Comparison of ENCODE assay signal across 18 cellular contexts in genomic region chrX:153876112-153876491, GRCh38. TPM values are rescaled to one million over a fixed set of nuclear protein-coding genes. Genes with fewer than 3 reads are reported as not detected.
A peak's percentile ranks its signal among the peaks of the same experiment; 100 is the strongest.
DNase-seq lines count a peak whose midpoint lies in the region; ATAC-seq, FAIRE-seq and TF ChIP-seq lines count a peak whose summit lies in the region.
"Had no signal": no experiment of that assay in that cellular context is flagged by ENCODE, and none has a peak within 500 bp of the region (broad histone marks: within the 10 kb centered on the region; RNA-seq: fewer than 3 reads in every experiment).

No MANE protein-coding gene starts in this region.

- no peak overlapping the region for H3K23ac ChIP-seq in H9 (ENCODE audit: insufficient read length, low read depth, low read length)

- H3K4me1 ChIP-seq in H9 (ENCODE audit: insufficient read depth, low read length): no peaks in the 10 kb centered on the region; the same call in none of the 2 replicates
- no peaks in the 10 kb centered on the region for H3K4me1 ChIP-seq in astrocyte (ENCODE audit: insufficient read depth, low read length)

- no peak overlapping the region for H2BK5ac ChIP-seq in H9 (ENCODE audit: insufficient read length, low read length)

- H3K27ac Mint-ChIP-seq in H9 (no peak overlapping the region), astrocyte (ENCODE audit: unreplicated experiment) (peak overlapping the region; percentile 47)
- H3K27ac Mint-ChIP-seq: CD8-positive, alpha-beta T cell had no signal

- H3K4me1 Mint-ChIP-seq in H9 (peaks cover 27 to 58% of the 10 kb centered on the region in 2 experiments), astrocyte (ENCODE audit: low read depth, unreplicated experiment) (peaks cover 31% of the 10 kb centered on the region)

- no peak overlapping the region for H2BK15ac ChIP-seq in H9 (ENCODE audit: low read depth, low read length)

- TF ChIP-seq EP300 in neural cell (conservative IDR thresholded peaks at IDR 0.05; ENCODE audit: poor library complexity, severe bottlenecking): no peak

- ATAC-seq in SK-N-SH treated with all-trans-retinoic acid at 6 μM for 48 hours (no peak), HG03196 (IDR thresholded peaks at IDR 0.05; ENCODE audit: unreplicated experiment) (no peak)

- H3K18ac ChIP-seq in H9 (ENCODE audit: insufficient read length, low read depth, low read length): no peak overlapping the region

- no peak overlapping the region for H2AK5ac ChIP-seq in H9 (ENCODE audit: insufficient read length, low read length)

- no peak overlapping the region for H3K56ac ChIP-seq in H9 (ENCODE audit: insufficient read length, low read depth, low read length)

- TF ChIP-seq RAD21 in neural cell (conservative IDR thresholded peaks at IDR 0.05): no peak

- no peak overlapping the region for H3T11ph ChIP-seq in H9 (ENCODE audit: low read length)

- no peaks in the 10 kb centered on the region for H3K79me1 ChIP-seq in H9 (ENCODE audit: insufficient read depth, low read depth, low read length, poor library complexity, severe bottlenecking)

- H3K14ac ChIP-seq in H9 (ENCODE audit: insufficient read depth, low read length): no peak overlapping the region

- no peaks in the 10 kb centered on the region for H3K27me3 ChIP-seq in H9 (ENCODE audit: insufficient read depth, low read length)
- peaks cover 8% of the 10 kb centered on the region for H3K27me3 ChIP-seq in astrocyte (ENCODE audit: insufficient read depth, low read length)
- H3K27me3 ChIP-seq in neural cell (ENCODE audit: insufficient read depth, low read depth, low read length): no peaks in the 10 kb centered on the region

- no peak for FAIRE-seq in astrocyte (lab: Jason Lieb, UNC)
- FAIRE-seq: GM18507, RCC 7860 had no signal

- H4K91ac ChIP-seq in H9 (ENCODE audit: insufficient read length, low read depth, low read length): no peak overlapping the region

- H3K4me2 ChIP-seq in H9 (ENCODE audit: insufficient read depth, insufficient read length, low read length) (peak overlapping the region; percentile 8), astrocyte (ENCODE audit: low read length) (no peak overlapping the region), neural cell (ENCODE audit: low read length) (no peak overlapping the region)

- H3K4me3 ChIP-seq in astrocyte (ENCODE audit: insufficient read depth, low read depth, low read length): no peak overlapping the region
- H3K4me3 ChIP-seq in neural cell (ENCODE audit: low read length): peak overlapping the region; percentile 64
- H3K4me3 ChIP-seq: SK-N-MC had no signal

- WGBS in H9 (ENCODE audit: extremely low coverage, insufficient read length, low lambda C conversion rate): no CpG with 5 or more reads among the region's 3 CpGs

- no peak overlapping the region for H4K8ac ChIP-seq in H9 (replicated peaks; ENCODE audit: insufficient read length, low read depth, low read length)

- H2BK120ac ChIP-seq in H9 (ENCODE audit: low read depth, low read length, poor library complexity, severe bottlenecking): no peak overlapping the region

- TF ChIP-seq CTCF in GM10248 (IDR thresholded peaks at IDR 0.05; ENCODE audit: control extremely low read depth, extremely low read depth, low read depth, missing control alignments) (no peak), H9 (conservative IDR thresholded peaks at IDR 0.05) (no peak), astrocyte (IDR thresholded peaks at IDR 0.05; ENCODE audit: insufficient read depth, low read depth, low read length) (no peak), neural cell (IDR thresholded peaks at IDR 0.05; ENCODE audit: poor library complexity, severe bottlenecking) (no peak)

- H3K9me3 ChIP-seq in H9 (ENCODE audit: control insufficient read depth, low read depth, low read length) (no peaks in the 10 kb centered on the region), astrocyte (ENCODE audit: insufficient read depth, low read depth, low read length) (no peaks in the 10 kb centered on the region), neural cell (ENCODE audit: low read length) (no peaks in the 10 kb centered on the region)

- peaks cover 72 to 83% of the 10 kb centered on the region in 2 experiments for H3K9me3 Mint-ChIP-seq in H9
- H3K9me3 Mint-ChIP-seq in astrocyte (ENCODE audit: unreplicated experiment): no peaks in the 10 kb centered on the region
- H3K9me3 Mint-ChIP-seq: CD8-positive, alpha-beta T cell had no signal

- H2AFZ ChIP-seq in H9 (ENCODE audit: low read length) (no peak overlapping the region), astrocyte (ENCODE audit: low read depth, low read length) (no peak overlapping the region), neural cell (ENCODE audit: low read depth, low read length) (no peak overlapping the region)

- no peaks in the 10 kb centered on the region for H3F3A ChIP-seq in neural cell (ENCODE audit: insufficient read depth, low read length, poor library complexity, severe bottlenecking)

- H3K36me3 Mint-ChIP-seq in H9 (ENCODE audit: insufficient read depth in 1 of 3, low read depth in 3 of 3) (peaks cover 6 to 24% (median 13%) of the 10 kb centered on the region in 3 experiments; a peak in 6 of 7 replicates), astrocyte (ENCODE audit: low read depth, unreplicated experiment) (peaks cover 6% of the 10 kb centered on the region)
- H3K36me3 Mint-ChIP-seq: CD8-positive, alpha-beta T cell had no signal

- CTCF ChIA-PET in GM10248 (lab: Yijun Ruan, JAX): no interaction called here

- H3K27ac ChIP-seq in H9 (ENCODE audit: insufficient read length, low read depth, low read length): no peak overlapping the region
- H3K27ac ChIP-seq in astrocyte (ENCODE audit: low read depth, low read length): no peak overlapping the region
- peak overlapping the region; percentile 91 for H3K27ac ChIP-seq in neural cell (ENCODE audit: low read length)
- H3K27ac ChIP-seq: SK-N-MC had no signal

- no peak overlapping the region for H3K4ac ChIP-seq in H9 (ENCODE audit: low read depth, low read length)

- peaks cover 20% of the 10 kb centered on the region for H3K27me3 Mint-ChIP-seq in H9 (ENCODE audit: low read depth)
- H3K27me3 Mint-ChIP-seq in astrocyte (ENCODE audit: low read depth, unreplicated experiment): no peaks in the 10 kb centered on the region

- H3K9ac ChIP-seq in H9 (ENCODE audit: extremely low read depth, insufficient read length, low read length) (no peak overlapping the region), astrocyte (ENCODE audit: low read length) (no peak overlapping the region), neural cell (ENCODE audit: low read length) (peak overlapping the region; percentile 71)

- peak; percentile 13 for DNase-seq in GM10248 (ENCODE audit: extremely low spot score)
- DNase-seq in H9: no peak
- DNase-seq in astrocyte (ENCODE audit: low read depth): no peak
- no peak for DNase-seq in amygdala (lab: John Stamatoyannopoulos, UW)
- DNase-seq: NCI-H1048, NCI-H1436 treated with DMSO at 0.1 percent for 48 hours, NCI-H2081 treated with DMSO at 0.1 percent for 48 hours, NCI-H226, NCI-H524 treated with DMSO at 0.1 percent for 48 hours had no signal

- H2BK12ac ChIP-seq in H9 (ENCODE audit: insufficient read length, low read depth, low read length): no peak overlapping the region

- H3K4me3 Mint-ChIP-seq in H9 (peak overlapping the region in 1 of 2 experiments; percentile 63; a peak in 4 of 5 replicates), astrocyte (ENCODE audit: unreplicated experiment) (no peak overlapping the region)
- H3K4me3 Mint-ChIP-seq: CD8-positive, alpha-beta T cell had no signal

- no peak overlapping the region for H2BK20ac ChIP-seq in H9 (ENCODE audit: low read depth, low read length, poor library complexity, severe bottlenecking)

- H4K20me1 ChIP-seq in H9 (ENCODE audit: control insufficient read depth, insufficient read depth, insufficient read length) (no peaks in the 10 kb centered on the region), astrocyte (ENCODE audit: insufficient read depth, low read length) (no peaks in the 10 kb centered on the region), neural cell (ENCODE audit: insufficient read depth) (no peaks in the 10 kb centered on the region)

- H3K9me2 ChIP-seq in neural cell (ENCODE audit: insufficient read depth, low read length): no peaks in the 10 kb centered on the region

- POLR2A ChIA-PET in GM10248 (lab: Yijun Ruan, JAX): no interaction called here

- H4K5ac ChIP-seq in H9 (ENCODE audit: insufficient read length, low read depth, low read length): no peak overlapping the region

- peaks cover 3% of the 10 kb centered on the region for H3K23me2 ChIP-seq in H9 (ENCODE audit: insufficient read length, low read depth, low read length, poor library complexity, severe bottlenecking)

- H3K36me3 ChIP-seq in astrocyte (ENCODE audit: insufficient read depth, low read length) (no peaks in the 10 kb centered on the region), neural cell (ENCODE audit: insufficient read depth, low read length) (no peaks in the 10 kb centered on the region)

- H3K79me2 ChIP-seq in H9 (ENCODE audit: insufficient read depth, low read length) (no peaks in the 10 kb centered on the region), astrocyte (ENCODE audit: insufficient read depth, low read length) (no peaks in the 10 kb centered on the region), neural cell (replicated peaks; ENCODE audit: insufficient read depth, low read length) (peaks cover 41% of the 10 kb centered on the region)

TF ChIP-seq in SK-N-SH treated with all-trans-retinoic acid at 6 μM for 48 hours, 23 proteins besides CTCF, POLR2A, EP300 and RAD21 (continues in another document):
- TF ChIP-seq RARB (CRISPR knock-in tag; IDR thresholded peaks at IDR 0.05) (no peak), TOX (CRISPR knock-in tag; IDR thresholded peaks at IDR 0.05; ENCODE audit: borderline replicate concordance) (no peak), CSDC2 (CRISPR knock-in tag; IDR thresholded peaks at IDR 0.05) (no peak)

RNA-seq across cellular contexts. Expression of gene L1CAM, which starts 9.9 kb away (rescaled TPM):
- total RNA-seq in H9 (2021): 19.9 and 22.7 TPM in 2 replicates
- total RNA-seq in astrocyte: 347 and 353 TPM in 2 replicates
- 88.0 and 119 TPM in 2 replicates for polyA plus RNA-seq in neural cell
- polyA minus RNA-seq in neural cell: 186 and 191 TPM in 2 replicates

RNA-seq across cellular contexts. Expression of gene AVPR2, which starts 28.4 kb away (rescaled TPM):
- total RNA-seq in H9 (2021): not detected in 2 replicates
- not detected in 2 replicates for total RNA-seq in astrocyte
- not detected in 2 replicates for polyA plus RNA-seq in neural cell
- polyA minus RNA-seq in neural cell: not detected in 2 replicates
- total RNA-seq: CD8-positive, alpha-beta T cell; MCF 10A had no signal
- polyA plus RNA-seq: BJ had no signal

RNA-seq across cellular contexts. Expression of gene PDZD4, which starts 45.8 kb away (rescaled TPM):
- total RNA-seq in H9 (2021): 110 and 118 TPM in 2 replicates
- 9.9 and 13.1 TPM in 2 replicates for total RNA-seq in astrocyte
- 343 and 389 TPM in 2 replicates for polyA plus RNA-seq in neural cell
- 338 and 398 TPM in 2 replicates for polyA minus RNA-seq in neural cell
- total RNA-seq: MCF 10A had no signal

RNA-seq across cellular contexts. Expression of gene ARHGAP4, which starts 50.0 kb away (rescaled TPM):
- total RNA-seq in H9 (2021) (37.8 and 40.6 TPM in 2 replicates), astrocyte (3.9 and 4.3 TPM in 2 replicates)
- 11.2 and 12.1 TPM in 2 replicates for polyA plus RNA-seq in neural cell
- 2.9 and 5.3 TPM in 2 replicates for polyA minus RNA-seq in neural cell

RNA-seq across cellular contexts. Expression of gene NAA10, which starts 58.7 kb away (rescaled TPM):
- 101 and 103 TPM in 2 replicates for total RNA-seq in H9 (2021)
- total RNA-seq in astrocyte: 134 and 144 TPM in 2 replicates
- polyA plus RNA-seq in neural cell: 117 and 159 TPM in 2 replicates
- polyA minus RNA-seq in neural cell: 35.5 and 40.4 TPM in 2 replicates

Comparison
In these comparisons a context has a peak if more than half of its experiments do, and no peak if none do; other contexts are left out.
1. RNA of gene L1CAM, which starts 9.9 kb away (total RNA-seq): 347 to 353 TPM in astrocyte; 19.9 to 22.7 TPM in H9; every median in the first group is over 10 times any median in the second.